ENCODE assay signal across 8 cellular contexts in genomic region chr7:91940572-91941341, GRCh38. TPM values are rescaled to one million over a fixed set of nuclear protein-coding genes. Genes with fewer than 3 reads are reported as not detected.
DNase-seq lines count a peak whose midpoint lies in the region; TF ChIP-seq lines count a peak whose summit lies in the region.

Gene AKAP9 (plus strand): TSS chr7:91940862. CDS start chr7:91941100, 238 bp downstream.

- H3K4me3 Mint-ChIP-seq in Caco-2 (ENCODE audit: unreplicated experiment), result peak within 1 kb of the TSS; percentile 95

- no peaks in the 10 kb centered on the region for H3K9me3 Mint-ChIP-seq in Caco-2 (ENCODE audit: unreplicated experiment)

- CTCF ChIA-PET in Caco-2 (lab: Charles Lee), result interaction anchor here (0.7 to 2.4 kb wide), 7 partner anchors 13 to 508 kb away, joined by 3 to 14 read pairs (median 4); partner anchors contain the start of gene MTERF1

- peak within 1 kb of the TSS; percentile 76 for H3K4me3 ChIP-seq in Caco-2 (ENCODE audit: low read depth, low read length)
- peak within 1 kb of the TSS; percentile 76 for H3K4me3 ChIP-seq in NT2/D1 (ENCODE audit: insufficient read length, low read depth)
- H3K4me3 ChIP-seq in epithelial cell of esophagus (ENCODE audit: low read length), result peak within 1 kb of the TSS; percentile 85

- H3K36me3 ChIP-seq in Caco-2 (ENCODE audit: control insufficient read depth, insufficient read depth, low read length), result peaks cover 1% of the 10 kb centered on the region; the same call in 1 of the 2 replicates
- H3K36me3 ChIP-seq in NT2/D1 (ENCODE audit: insufficient read depth, insufficient read length, low read length), result no peaks in the 10 kb centered on the region

- POLR2A ChIA-PET in Caco-2 (lab: Charles Lee), result interaction anchor here (0.6 to 0.7 kb wide), 2 partner anchors 61 to 588 kb away, joined by 3 to 4 read pairs; partner anchors contain the start of genes PEX1 and RBM48

- TF ChIP-seq CTCF in Caco-2 (IDR thresholded peaks at IDR 0.05; ENCODE audit: insufficient read depth in 1 of 2, low read depth in 1 of 2, low read length in 1 of 2, severe bottlenecking in 1 of 2, unreplicated experiment in 1 of 2), result no peak
- TF ChIP-seq CTCF in GM20000 (IDR thresholded peaks at IDR 0.05; ENCODE audit: extremely low read depth, missing control alignments), result no peak
- no peak for TF ChIP-seq CTCF in epithelial cell of esophagus (IDR thresholded peaks at IDR 0.05; ENCODE audit: insufficient read depth, low read depth, low read length, missing control alignments)

- peaks cover 2% of the 10 kb centered on the region; the same call in 1 of the 2 replicates for H3K9me3 ChIP-seq in Caco-2
- H3K9me3 ChIP-seq in NT2/D1 (ENCODE audit: insufficient read depth, low read length), result no peaks in the 10 kb centered on the region

- peak; percentile 95 to 96 for DNase-seq in Caco-2
- DNase-seq in GM20000 (ENCODE audit: low spot score), result peak; percentile 88
- DNase-seq in HT-29 (ENCODE audit: low spot score), result peak; percentile 91
- DNase-seq in NT2/D1 (ENCODE audit: low read depth, low spot score), result peak; percentile 77
- peak; percentile 93 for DNase-seq in activated CD8-positive, alpha-beta memory T cell treated with anti-CD3 and anti-CD28 coated beads, Interleukin-2, amount 50 U/mL, for 48 hours
- peak; percentile 91 for DNase-seq in epithelial cell of esophagus (ENCODE audit: low read depth)
- DNase-seq in mucosa of gallbladder (ENCODE audit: low spot score), result peak; percentile 91
- DNase-seq in stimulated activated CD8-positive, alpha-beta memory T cell treated with anti-CD3 and anti-CD28 coated beads, Interleukin-4, amount 100 ng/mL, for 4 hours (ENCODE audit: low read depth in 2 of 2, low spot score in 1 of 2), result peak; percentile 60 to 75

- intact Hi-C loops in Caco-2 (cut with micrococcal nuclease; ENCODE audit: unreplicated experiment), result loop anchor here (1.0 to 2.0 kb wide), 4 partner anchors 60 to 193 kb away; partner anchors contain the start of gene MTERF1

- no peaks in the 10 kb centered on the region for H3K27me3 Mint-ChIP-seq in Caco-2 (ENCODE audit: insufficient read depth, unreplicated experiment)

- H3K27me3 ChIP-seq in Caco-2 (replicated peaks; ENCODE audit: control insufficient read depth, insufficient read depth, low read length) (no peaks in the 10 kb centered on the region), NT2/D1 (ENCODE audit: insufficient read depth, insufficient read length) (peaks cover 3% of the 10 kb centered on the region)

- H3K9ac ChIP-seq in NT2/D1 (ENCODE audit: insufficient read length, low read depth), result peak within 1 kb of the TSS; percentile 85

- H3K27ac Mint-ChIP-seq in Caco-2 (ENCODE audit: unreplicated experiment), result peak within 1 kb of the TSS; percentile 98

- H3K36me3 Mint-ChIP-seq in Caco-2 (ENCODE audit: insufficient read depth, unreplicated experiment), result peaks cover 11% of the 10 kb centered on the region

- peaks cover 12% of the 10 kb centered on the region for H3K4me1 ChIP-seq in Caco-2
- H3K4me1 ChIP-seq in NT2/D1 (ENCODE audit: insufficient read depth, insufficient read length), result no peaks in the 10 kb centered on the region

- H3K4me1 Mint-ChIP-seq in Caco-2 (ENCODE audit: low read depth, unreplicated experiment), result peaks cover 16% of the 10 kb centered on the region

- BruUV-seq in Caco-2 (replicated peaks; lab: Mats Ljungman, UMichigan), result no TSS peak

RNA-seq across cellular contexts. Expression of gene AKAP9, which starts in this region (rescaled TPM):
- 73.8 and 79.4 TPM in 2 replicates for total RNA-seq in Caco-2 (2022)
- total RNA-seq in HT-29 (2014; rRNA removed; shearing (Covaris generic)), result 30.2 and 32.8 TPM in 2 replicates
- 133 TPM for total RNA-seq in mucosa of gallbladder

Comparison
In these comparisons a context has a peak if more than half of its experiments do, and no peak if none do; other contexts are left out.
1. Peak in every context shown above with its lines: DNase-seq and H3K4me3 ChIP-seq.